Comparison of ENCODE assay signal across 2 cellular contexts in the genomic region with DNA sequence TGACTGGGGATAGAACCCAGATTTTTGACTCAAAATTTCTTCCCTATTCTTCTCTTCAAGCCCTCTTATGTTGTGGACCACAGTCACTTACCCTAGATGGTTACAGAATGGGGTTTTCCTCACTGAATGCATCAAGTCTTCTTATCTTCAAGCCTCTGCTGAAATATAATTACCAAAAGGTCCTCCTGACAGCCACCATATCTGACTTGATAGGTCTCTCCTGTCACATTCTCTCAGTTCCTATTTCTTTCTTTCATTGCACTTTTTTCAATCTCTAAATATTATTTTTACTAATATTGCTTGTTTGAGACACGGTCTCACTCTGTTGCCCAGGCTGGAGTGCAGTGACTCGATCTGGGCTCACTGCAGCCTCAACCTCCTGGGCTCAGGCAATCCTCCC.
TF ChIP-seq lines count a peak whose summit lies in the region.

No MANE protein-coding gene starts in this region.

TF ChIP-seq in GM12891, 5 proteins besides CTCF, POLR2A, EP300 and RAD21:
- peak; percentile 58 for TF ChIP-seq SPI1 (IDR thresholded peaks at IDR 0.05; ENCODE audit: low read depth, low read length)
- no peak for TF ChIP-seq POU2F2 (IDR thresholded peaks at IDR 0.05; ENCODE audit: low read depth, low read length)

TF ChIP-seq in GM12878, 131 proteins besides CTCF, POLR2A, EP300 and RAD21:
- TF ChIP-seq, protein P1, sequence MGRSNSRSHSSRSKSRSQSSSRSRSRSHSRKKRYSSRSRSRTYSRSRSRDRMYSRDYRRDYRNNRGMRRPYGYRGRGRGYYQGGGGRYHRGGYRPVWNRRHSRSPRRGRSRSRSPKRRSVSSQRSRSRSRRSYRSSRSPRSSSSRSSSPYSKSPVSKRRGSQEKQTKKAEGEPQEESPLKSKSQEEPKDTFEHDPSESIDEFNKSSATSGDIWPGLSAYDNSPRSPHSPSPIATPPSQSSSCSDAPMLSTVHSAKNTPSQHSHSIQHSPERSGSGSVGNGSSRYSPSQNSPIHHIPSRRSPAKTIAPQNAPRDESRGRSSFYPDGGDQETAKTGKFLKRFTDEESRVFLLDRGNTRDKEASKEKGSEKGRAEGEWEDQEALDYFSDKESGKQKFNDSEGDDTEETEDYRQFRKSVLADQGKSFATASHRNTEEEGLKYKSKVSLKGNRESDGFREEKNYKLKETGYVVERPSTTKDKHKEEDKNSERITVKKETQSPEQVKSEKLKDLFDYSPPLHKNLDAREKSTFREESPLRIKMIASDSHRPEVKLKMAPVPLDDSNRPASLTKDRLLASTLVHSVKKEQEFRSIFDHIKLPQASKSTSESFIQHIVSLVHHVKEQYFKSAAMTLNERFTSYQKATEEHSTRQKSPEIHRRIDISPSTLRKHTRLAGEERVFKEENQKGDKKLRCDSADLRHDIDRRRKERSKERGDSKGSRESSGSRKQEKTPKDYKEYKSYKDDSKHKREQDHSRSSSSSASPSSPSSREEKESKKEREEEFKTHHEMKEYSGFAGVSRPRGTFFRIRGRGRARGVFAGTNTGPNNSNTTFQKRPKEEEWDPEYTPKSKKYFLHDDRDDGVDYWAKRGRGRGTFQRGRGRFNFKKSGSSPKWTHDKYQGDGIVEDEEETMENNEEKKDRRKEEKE (IDR thresholded peaks at IDR 0.05): no peak
- TF ChIP-seq, protein P2, sequence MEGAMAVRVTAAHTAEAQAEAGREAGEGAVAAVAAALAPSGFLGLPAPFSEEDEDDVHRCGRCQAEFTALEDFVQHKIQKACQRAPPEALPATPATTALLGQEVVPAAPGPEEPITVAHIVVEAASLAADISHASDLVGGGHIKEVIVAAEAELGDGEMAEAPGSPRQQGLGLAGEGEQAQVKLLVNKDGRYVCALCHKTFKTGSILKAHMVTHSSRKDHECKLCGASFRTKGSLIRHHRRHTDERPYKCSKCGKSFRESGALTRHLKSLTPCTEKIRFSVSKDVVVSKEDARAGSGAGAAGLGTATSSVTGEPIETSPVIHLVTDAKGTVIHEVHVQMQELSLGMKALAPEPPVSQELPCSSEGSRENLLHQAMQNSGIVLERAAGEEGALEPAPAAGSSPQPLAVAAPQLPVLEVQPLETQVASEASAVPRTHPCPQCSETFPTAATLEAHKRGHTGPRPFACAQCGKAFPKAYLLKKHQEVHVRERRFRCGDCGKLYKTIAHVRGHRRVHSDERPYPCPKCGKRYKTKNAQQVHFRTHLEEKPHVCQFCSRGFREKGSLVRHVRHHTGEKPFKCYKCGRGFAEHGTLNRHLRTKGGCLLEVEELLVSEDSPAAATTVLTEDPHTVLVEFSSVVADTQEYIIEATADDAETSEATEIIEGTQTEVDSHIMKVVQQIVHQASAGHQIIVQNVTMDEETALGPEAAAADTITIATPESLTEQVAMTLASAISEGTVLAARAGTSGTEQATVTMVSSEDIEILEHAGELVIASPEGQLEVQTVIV (IDR thresholded peaks at IDR 0.05; ENCODE audit: borderline replicate concordance, partially characterized antibody): no peak
- peak; percentile 33; the same call in 1 of the 2 replicates for TF ChIP-seq SPI1 (IDR thresholded peaks at IDR 0.05; ENCODE audit: borderline replicate concordance, insufficient read depth, low read depth, low read length)
- TF ChIP-seq, protein P3, sequence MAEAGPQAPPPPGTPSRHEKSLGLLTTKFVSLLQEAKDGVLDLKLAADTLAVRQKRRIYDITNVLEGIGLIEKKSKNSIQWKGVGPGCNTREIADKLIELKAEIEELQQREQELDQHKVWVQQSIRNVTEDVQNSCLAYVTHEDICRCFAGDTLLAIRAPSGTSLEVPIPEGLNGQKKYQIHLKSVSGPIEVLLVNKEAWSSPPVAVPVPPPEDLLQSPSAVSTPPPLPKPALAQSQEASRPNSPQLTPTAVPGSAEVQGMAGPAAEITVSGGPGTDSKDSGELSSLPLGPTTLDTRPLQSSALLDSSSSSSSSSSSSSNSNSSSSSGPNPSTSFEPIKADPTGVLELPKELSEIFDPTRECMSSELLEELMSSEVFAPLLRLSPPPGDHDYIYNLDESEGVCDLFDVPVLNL (IDR thresholded peaks at IDR 0.05; ENCODE audit: low read depth, low read length): no peak
- TF ChIP-seq, protein P4, sequence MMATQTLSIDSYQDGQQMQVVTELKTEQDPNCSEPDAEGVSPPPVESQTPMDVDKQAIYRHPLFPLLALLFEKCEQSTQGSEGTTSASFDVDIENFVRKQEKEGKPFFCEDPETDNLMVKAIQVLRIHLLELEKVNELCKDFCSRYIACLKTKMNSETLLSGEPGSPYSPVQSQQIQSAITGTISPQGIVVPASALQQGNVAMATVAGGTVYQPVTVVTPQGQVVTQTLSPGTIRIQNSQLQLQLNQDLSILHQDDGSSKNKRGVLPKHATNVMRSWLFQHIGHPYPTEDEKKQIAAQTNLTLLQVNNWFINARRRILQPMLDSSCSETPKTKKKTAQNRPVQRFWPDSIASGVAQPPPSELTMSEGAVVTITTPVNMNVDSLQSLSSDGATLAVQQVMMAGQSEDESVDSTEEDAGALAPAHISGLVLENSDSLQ (IDR thresholded peaks at IDR 0.05): peak; percentile 30; the same call in 1 of the 2 replicates
- no peak for TF ChIP-seq ZNF274 (IDR thresholded peaks at IDR 0.05; ENCODE audit: insufficient read depth, insufficient read length)
